Comparison of ENCODE assay signal across 8 cellular contexts in the genomic region with DNA sequence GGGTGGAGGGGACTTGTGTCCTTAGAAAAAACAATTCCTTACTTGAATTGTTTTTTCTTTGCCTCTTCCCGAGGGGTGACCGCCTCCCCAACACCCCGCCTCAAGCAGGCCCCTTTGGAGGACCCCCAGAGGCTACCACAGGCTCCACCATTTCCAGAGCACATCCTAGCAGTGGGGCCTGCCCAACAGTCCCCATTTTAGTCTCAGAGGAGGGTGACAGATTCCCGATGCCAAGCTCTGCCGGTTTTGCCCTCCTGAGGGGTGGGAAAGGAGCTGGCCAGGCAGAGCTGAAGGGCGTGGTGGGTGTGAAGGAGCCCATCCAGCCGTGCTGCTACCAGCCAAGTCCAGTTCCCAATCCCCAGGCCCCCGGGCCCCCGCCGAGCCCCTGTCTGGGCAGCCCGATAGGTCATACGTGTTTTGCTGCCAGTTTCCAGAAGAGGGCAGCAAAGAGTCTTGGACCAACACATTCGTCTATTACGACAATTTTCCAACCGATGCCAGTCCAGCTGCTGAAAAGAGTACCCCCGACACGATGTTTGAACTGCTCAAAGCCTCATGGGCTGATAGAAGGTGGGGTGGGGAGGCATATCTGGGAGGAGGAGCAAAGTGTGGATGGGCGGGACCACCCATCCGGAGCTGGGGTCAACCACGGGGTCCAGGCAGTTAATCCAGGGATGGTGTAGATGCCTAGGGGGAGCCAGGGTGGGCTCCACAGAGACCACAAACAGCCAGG. TPM values are rescaled to one million over a fixed set of nuclear protein-coding genes. Genes with fewer than 3 reads are reported as not detected.
DNase-seq lines count a peak whose midpoint lies in the region; ATAC-seq, FAIRE-seq and TF ChIP-seq lines count a peak whose summit lies in the region.

No MANE protein-coding gene starts in this region.

- no peaks in the 10 kb centered on the region for H3K9me3 ChIP-seq in left ventricle myocardium inferior (replicated peaks)

- peaks cover 6% of the 10 kb centered on the region for H3K4me1 ChIP-seq in left ventricle myocardium inferior

- H3K27ac ChIP-seq in left ventricle myocardium inferior (replicated peaks), result no peak overlapping the region

- H3K4me3 ChIP-seq in left ventricle myocardium inferior, result peak overlapping the region; percentile 30

- DNase-seq in NCI-H1417 treated with DMSO at 0.1 percent for 48 hours (lab: John Stamatoyannopoulos, UW) (peak; percentile 12), SKM-1 treated with dmso at 0.1 percent for 144 hours (lab: John Stamatoyannopoulos, UW; ENCODE audit: unreplicated experiment) (peak; percentile 60), left ventricle myocardium inferior (no peak), retina (peak; percentile 79), NK-92 (lab: John Stamatoyannopoulos, UW; ENCODE audit: unreplicated experiment) (no peak)
- peak; percentile 11 for DNase-seq in activated naive CD8-positive, alpha-beta T cell treated with anti-CD3 and anti-CD28 coated beads, Interleukin-2, amount 50 U/mL, for 16 hours (ENCODE audit: low read depth, low spot score)

- ATAC-seq in GM18909 (IDR thresholded peaks at IDR 0.05; ENCODE audit: poor library complexity, unreplicated experiment), result no peak

- peak; percentile 81 for TF ChIP-seq CTCF in left ventricle myocardium inferior (IDR thresholded peaks at IDR 0.05; ENCODE audit: borderline replicate concordance)

- intact Hi-C loops in left ventricle myocardium inferior (cut with micrococcal nuclease), result no loop called here

- no peaks in the 10 kb centered on the region for H3K36me3 ChIP-seq in left ventricle myocardium inferior

- no peaks in the 10 kb centered on the region for H3K27me3 ChIP-seq in left ventricle myocardium inferior (ENCODE audit: low read depth)

- FAIRE-seq in G401.6 (lab: Jason Lieb, UNC), result peak; percentile 64

RNA-seq across cellular contexts. Expression of gene GAA, which starts 18.8 kb away (rescaled TPM):
- total RNA-seq in left ventricle myocardium inferior, result 44.4 TPM

RNA-seq across cellular contexts. Expression of gene CCDC40, which starts 46.1 kb away (rescaled TPM):
- total RNA-seq in left ventricle myocardium inferior, result 7.7 TPM

RNA-seq across cellular contexts. Expression of gene TBC1D16, which starts 46.9 kb away (rescaled TPM):
- 15.9 TPM for total RNA-seq in left ventricle myocardium inferior

Comparison
In these comparisons a context has a peak if more than half of its experiments do, and no peak if none do; other contexts are left out.
1. DNase-seq: peak in NCI-H1417 treated with DMSO at 0.1 percent for 48 hours (single experiment), SKM-1 treated with dmso at 0.1 percent for 144 hours (single experiment), activated naive CD8-positive, alpha-beta T cell treated with anti-CD3 and anti-CD28 coated beads, Interleukin-2, amount 50 U/mL, for 16 hours (single experiment) and retina (single experiment); none in left ventricle myocardium inferior (single experiment) and NK-92 (single experiment).